ENCODE assay signal across 23 cellular contexts in genomic region chr18:62175521-62175920, GRCh38.
"Had no signal": no experiment of that assay in that cellular context is flagged by ENCODE, and none has a peak within 500 bp of the region (broad histone marks: within the 10 kb centered on the region; RNA-seq: fewer than 3 reads in every experiment).

No MANE protein-coding gene starts in this region.

- H3K27me3 Mint-ChIP-seq: naive B cell; stimulated activated naive B cell treated with anti-CD40 and anti-IgM and Interleukin-4, amounts not matched to agents 10 μg/mL and 1 μg/mL and 100 μg/mL, for 72 hours had no signal

- DNase-seq: colonic mucosa; dermis blood vessel endothelial cell; esophagus squamous epithelium; foreskin fibroblast; immature natural killer cell; kidney; left cardiac atrium; left ventricle myocardium superior; mesendoderm; naive B cell; occipital lobe; psoas muscle; spleen; stimulated activated CD4-positive, alpha-beta T cell treated with anti-CD3 and anti-CD28 coated beads, Interleukin-15, amount 100 ng/mL, for 24 hours; stimulated activated CD4-positive, alpha-beta T cell treated with anti-CD3 and anti-CD28 coated beads, Interleukin-1b, Interleukin-23, amount 100 ng/mL, for 48 hours; stimulated activated CD4-positive, alpha-beta T cell treated with anti-CD3 and anti-CD28 coated beads, Interleukin-4, amount 100 ng/mL, for 24 hours; stimulated activated naive B cell treated with anti-CD40 and anti-IgM and Interleukin-4, amounts not matched to agents 10 μg/mL and 1 μg/mL and 100 μg/mL, for 72 hours; trophoblast cell had no signal

- H2AFZ ChIP-seq: parathyroid adenoma had no signal

- H3K36me3 Mint-ChIP-seq: naive B cell had no signal

- H3K27ac Mint-ChIP-seq: immature natural killer cell; nephron; stimulated activated naive B cell treated with anti-CD40 and anti-IgM and Interleukin-4, amounts not matched to agents 10 μg/mL and 1 μg/mL and 100 μg/mL, for 72 hours had no signal

- H3K4me1 Mint-ChIP-seq: immature natural killer cell, nephron had no signal

- H3K4me3 ChIP-seq: colonic mucosa, esophagus squamous epithelium, gastroesophageal sphincter, lung, psoas muscle, spleen had no signal

- H3K9me3 ChIP-seq: colonic mucosa, esophagus squamous epithelium, gastroesophageal sphincter, psoas muscle, spleen had no signal

- H3K4me3 Mint-ChIP-seq: immature natural killer cell; naive B cell; nephron; stimulated activated naive B cell treated with anti-CD40 and anti-IgM and Interleukin-4, amounts not matched to agents 10 μg/mL and 1 μg/mL and 100 μg/mL, for 72 hours had no signal

- ATAC-seq: gastroesophageal sphincter, left cardiac atrium, left ventricle myocardium superior, psoas muscle, sciatic nerve had no signal

- H3K9me3 Mint-ChIP-seq: immature natural killer cell; nephron; stimulated activated naive B cell treated with anti-CD40 and anti-IgM and Interleukin-4, amounts not matched to agents 10 μg/mL and 1 μg/mL and 100 μg/mL, for 72 hours had no signal

- H3K27me3 ChIP-seq: colonic mucosa, esophagus squamous epithelium, gastroesophageal sphincter, spleen had no signal

- H3K9ac ChIP-seq: parathyroid adenoma had no signal

- H3K36me3 ChIP-seq: colonic mucosa, gastroesophageal sphincter had no signal

- H3K4me1 ChIP-seq: colonic mucosa, esophagus squamous epithelium, gastroesophageal sphincter, parathyroid adenoma, spleen had no signal

- H3K27ac ChIP-seq: colonic mucosa, esophagus squamous epithelium, gastroesophageal sphincter, parathyroid adenoma, psoas muscle, spleen had no signal
